Comparison of ENCODE assay signal across 28 cellular contexts in the genomic region with DNA sequence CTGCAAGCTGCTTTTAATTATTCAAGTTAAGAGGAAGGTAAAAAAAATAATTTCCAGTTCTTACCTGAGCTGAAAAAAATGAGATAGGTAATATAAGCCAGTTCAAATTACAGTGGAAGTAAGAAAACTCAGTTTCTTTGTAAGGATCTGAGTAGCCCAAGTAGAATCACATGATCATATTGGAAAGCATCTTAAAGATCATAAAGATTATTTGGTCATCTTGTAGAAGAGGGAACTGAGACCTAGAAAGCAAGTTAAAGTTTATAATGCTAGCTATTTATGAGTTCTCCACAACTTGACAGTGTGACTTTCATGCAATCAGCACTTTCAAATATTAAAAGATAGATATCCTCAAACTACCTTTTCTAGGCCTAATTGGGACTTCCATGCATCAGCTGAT.
"Had no signal": no experiment of that assay in that cellular context is flagged by ENCODE, and none has a peak within 500 bp of the region (broad histone marks: within the 10 kb centered on the region; RNA-seq: fewer than 3 reads in every experiment).

No MANE protein-coding gene starts in this region.

- H3K4me1 ChIP-seq: left lung, lower lobe of right lung, prostate gland, uterus had no signal

- H3K27ac ChIP-seq: left lung, lower lobe of right lung, pancreas, prostate gland, sigmoid colon, spleen, tibial nerve, uterus had no signal

- ATAC-seq: left colon; left lung; lower lobe of right lung; naive thymus-derived CD8-positive, alpha-beta T cell; pancreas; right cardiac atrium; stimulated activated effector memory CD8-positive, alpha-beta T cell treated with anti-CD3 and anti-CD28 coated beads, Interleukin-12 subunit alpha, Interleukin-12 subunit beta, amount 100 ng/mL, for 72 hours; stimulated activated naive CD8-positive, alpha-beta T cell treated with anti-CD3 and anti-CD28 coated beads, Interleukin-15, amount 100 ng/mL, for 72 hours had no signal

- H3K27me3 ChIP-seq: left lung, pancreas, sigmoid colon, spleen, tibial nerve, uterus had no signal

- H3K27me3 Mint-ChIP-seq: naive thymus-derived CD8-positive, alpha-beta T cell; stimulated activated naive CD8-positive, alpha-beta T cell treated with anti-CD3 and anti-CD28 coated beads, Interleukin-15, amount 100 ng/mL, for 72 hours; type B pancreatic cell had no signal

- H3K4me1 Mint-ChIP-seq: nephron, neural crest cell had no signal

- H3K27ac Mint-ChIP-seq: immature natural killer cell; naive thymus-derived CD8-positive, alpha-beta T cell; nephron; stimulated activated effector memory CD8-positive, alpha-beta T cell treated with anti-CD3 and anti-CD28 coated beads, Interleukin-12 subunit alpha, Interleukin-12 subunit beta, amount 100 ng/mL, for 72 hours; stimulated activated naive CD8-positive, alpha-beta T cell treated with anti-CD3 and anti-CD28 coated beads, Interleukin-15, amount 100 ng/mL, for 72 hours; type B pancreatic cell had no signal

- H3K9me3 Mint-ChIP-seq: immature natural killer cell; naive thymus-derived CD8-positive, alpha-beta T cell; nephron; neural crest cell; stimulated activated effector memory CD8-positive, alpha-beta T cell treated with anti-CD3 and anti-CD28 coated beads, Interleukin-12 subunit alpha, Interleukin-12 subunit beta, amount 100 ng/mL, for 72 hours; stimulated activated naive CD8-positive, alpha-beta T cell treated with anti-CD3 and anti-CD28 coated beads, Interleukin-15, amount 100 ng/mL, for 72 hours; type B pancreatic cell had no signal

- DNase-seq: immature natural killer cell; kidney; left colon; left lung; lower lobe of right lung; mammary epithelial cell; mesenchymal stem cell; naive thymus-derived CD8-positive, alpha-beta T cell; nucleus accumbens; pancreas; posterior cingulate gyrus; retina; right cardiac atrium; sigmoid colon; small intestine; spleen; stimulated activated CD4-positive, alpha-beta T cell treated with anti-CD3 and anti-CD28 coated beads, Interleukin-4, amount 100 ng/mL, for 24 hours; stimulated activated naive CD4-positive, alpha-beta T cell treated with Interleukin-2 at 50 U/mL for 16 hours; stimulated activated naive CD8-positive, alpha-beta T cell treated with anti-CD3 and anti-CD28 coated beads, Interleukin-15, amount 100 ng/mL, for 72 hours; substantia nigra; uterus had no signal

- H3K36me3 ChIP-seq: left lung, lower lobe of right lung, pancreas, prostate gland, sigmoid colon, spleen, tibial nerve, uterus had no signal

- FAIRE-seq: islet of Langerhans, kidney, pancreas, small intestine had no signal

- H3K36me3 Mint-ChIP-seq: immature natural killer cell; stimulated activated effector memory CD8-positive, alpha-beta T cell treated with anti-CD3 and anti-CD28 coated beads, Interleukin-12 subunit alpha, Interleukin-12 subunit beta, amount 100 ng/mL, for 72 hours; type B pancreatic cell had no signal

- H3K4me3 Mint-ChIP-seq: immature natural killer cell; naive thymus-derived CD8-positive, alpha-beta T cell; nephron; neural crest cell; stimulated activated effector memory CD8-positive, alpha-beta T cell treated with anti-CD3 and anti-CD28 coated beads, Interleukin-12 subunit alpha, Interleukin-12 subunit beta, amount 100 ng/mL, for 72 hours; stimulated activated naive CD8-positive, alpha-beta T cell treated with anti-CD3 and anti-CD28 coated beads, Interleukin-15, amount 100 ng/mL, for 72 hours; type B pancreatic cell had no signal

- H3K9me3 ChIP-seq: left lung, lower lobe of right lung, pancreas, prostate gland, sigmoid colon, spleen, tibial nerve, uterus had no signal

- H3K4me3 ChIP-seq: left lung, lower lobe of right lung, pancreas, prostate gland, sigmoid colon, spleen, tibial nerve, uterus had no signal
